ENCODE assay signal across 14 cellular contexts in the genomic region with DNA sequence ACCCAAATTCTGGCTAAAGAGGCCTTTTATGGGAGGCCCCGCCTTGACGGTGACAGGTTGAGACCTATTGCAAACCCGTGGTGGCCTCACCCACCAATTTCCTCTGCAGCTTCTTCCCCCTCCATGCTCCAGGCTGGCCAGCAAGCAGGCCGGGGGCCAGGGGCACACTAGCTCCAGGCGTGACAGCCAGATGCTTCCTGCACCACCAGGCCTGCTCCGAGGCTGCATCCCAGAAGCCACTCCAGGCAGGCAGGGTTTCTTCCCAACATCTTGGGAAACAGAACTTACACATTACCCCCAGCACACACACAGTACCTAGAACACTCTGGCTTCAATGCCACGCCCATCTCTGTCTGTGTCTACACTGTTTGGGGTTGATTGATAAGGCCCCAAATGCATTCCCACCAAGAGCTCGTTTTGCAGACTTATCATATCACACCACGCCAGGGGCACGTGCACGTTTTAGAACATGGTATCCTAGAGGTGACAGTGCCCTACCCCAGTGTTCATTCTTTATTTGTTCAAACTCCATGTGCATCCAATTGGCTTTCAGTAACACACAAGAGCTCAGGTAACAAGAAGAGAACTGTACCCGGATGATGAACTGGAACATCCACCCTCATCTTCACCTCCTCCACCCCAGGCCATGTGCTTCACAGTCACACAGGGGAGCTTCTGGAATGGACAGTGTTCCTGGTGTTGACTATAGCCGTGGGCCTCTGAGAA.
A peak's percentile ranks its signal among the peaks of the same experiment; 100 is the strongest.
DNase-seq lines count a peak whose midpoint lies in the region; ATAC-seq and TF ChIP-seq lines count a peak whose summit lies in the region.
"Had no signal": no experiment of that assay in that cellular context is flagged by ENCODE, and none has a peak within 500 bp of the region (broad histone marks: within the 10 kb centered on the region; RNA-seq: fewer than 3 reads in every experiment).

No MANE protein-coding gene starts in this region.

- ATAC-seq in GM23338, result no peak

- H3K4me2 ChIP-seq in GM23338 (no peak overlapping the region), hepatocyte (no peak overlapping the region)

- no peaks in the 10 kb centered on the region for H3K9me3 Mint-ChIP-seq in GM23338
- H3K9me3 Mint-ChIP-seq: activated CD4-positive, alpha-beta memory T cell treated with anti-CD3 and anti-CD28 coated beads, Interleukin-2, amount 10 ng/mL, durations not matched to agents 7 days and 5 days; activated naive CD4-positive, alpha-beta T cell treated with anti-CD3 and anti-CD28 coated beads, Interleukin-2, amount 10 ng/mL, durations not matched to agents 7 days and 5 days; memory B cell; T-helper 1 cell treated with Interleukin-12 subunit alpha and Interleukin-12 subunit beta and Interleukin-4 antibody, amounts not matched to agents 30 μg/mL and 1 μg/mL, for 36 hours had no signal

- H3K27ac ChIP-seq in GM23338 (ENCODE audit: low read depth) (no peak overlapping the region), hepatocyte (peak overlapping the region; percentile 40), skeletal muscle tissue (ENCODE audit: low read depth, low read length) (peak overlapping the region; percentile 83)

- H3K4me1 ChIP-seq in GM23338 (ENCODE audit: insufficient read depth) (peaks cover 18% of the 10 kb centered on the region), hepatocyte (ENCODE audit: insufficient read depth) (peaks cover 7% of the 10 kb centered on the region), skeletal muscle tissue (ENCODE audit: control insufficient read depth in 3 of 3, insufficient read depth in 3 of 3, low read length in 3 of 3) (peaks cover 10 to 36% (median 20%) of the 10 kb centered on the region in 3 donors)

- H3K36me3 Mint-ChIP-seq in GM23338 (ENCODE audit: low read depth), result no peaks in the 10 kb centered on the region; the same call in 2 of the 3 replicates
- H3K36me3 Mint-ChIP-seq: activated naive CD4-positive, alpha-beta T cell treated with anti-CD3 and anti-CD28 coated beads, Interleukin-2, amount 10 ng/mL, durations not matched to agents 7 days and 5 days; memory B cell had no signal

- H3K4me3 Mint-ChIP-seq in GM23338, result no peak overlapping the region
- H3K4me3 Mint-ChIP-seq: activated CD4-positive, alpha-beta memory T cell treated with anti-CD3 and anti-CD28 coated beads, Interleukin-2, amount 10 ng/mL, durations not matched to agents 7 days and 5 days; activated naive CD4-positive, alpha-beta T cell treated with anti-CD3 and anti-CD28 coated beads, Interleukin-2, amount 10 ng/mL, durations not matched to agents 7 days and 5 days; memory B cell; T-helper 1 cell treated with Interleukin-12 subunit alpha and Interleukin-12 subunit beta and Interleukin-4 antibody, amounts not matched to agents 30 μg/mL and 1 μg/mL, for 36 hours had no signal

- H2AFZ ChIP-seq in GM23338 (peak overlapping the region; percentile 72; the same call in 1 of the 2 replicates), hepatocyte (no peak overlapping the region)

- H3K36me3 ChIP-seq in GM23338 (ENCODE audit: insufficient read depth), result no peaks in the 10 kb centered on the region
- H3K36me3 ChIP-seq in hepatocyte (replicated peaks; ENCODE audit: insufficient read depth, low read depth), result no peaks in the 10 kb centered on the region
- H3K36me3 ChIP-seq in skeletal muscle tissue (ENCODE audit: control insufficient read depth in 3 of 3, insufficient read depth in 3 of 3, low read length in 3 of 3), result no peaks in the 10 kb centered on the region

- H3K27me3 ChIP-seq in GM23338 (ENCODE audit: insufficient read depth) (no peaks in the 10 kb centered on the region), hepatocyte (no peaks in the 10 kb centered on the region), skeletal muscle tissue (ENCODE audit: control insufficient read depth in 3 of 3, insufficient read depth in 3 of 3, low read length in 3 of 3) (no peaks in the 10 kb centered on the region)

- H3K9me2 ChIP-seq in GM23338 (ENCODE audit: insufficient read depth) (no peaks in the 10 kb centered on the region), hepatocyte (replicated peaks; ENCODE audit: insufficient read depth) (no peaks in the 10 kb centered on the region)

- peak overlapping the region in 1 of 3 donors; percentile 76 for H3K9ac ChIP-seq in skeletal muscle tissue (ENCODE audit: low read depth in 1 of 3, low read length in 3 of 3)

- peaks cover 35% of the 10 kb centered on the region for H3K4me1 Mint-ChIP-seq in GM23338
- H3K4me1 Mint-ChIP-seq: activated CD4-positive, alpha-beta memory T cell treated with anti-CD3 and anti-CD28 coated beads, Interleukin-2, amount 10 ng/mL, durations not matched to agents 7 days and 5 days; activated naive CD4-positive, alpha-beta T cell treated with anti-CD3 and anti-CD28 coated beads, Interleukin-2, amount 10 ng/mL, durations not matched to agents 7 days and 5 days; memory B cell had no signal

- no peaks in the 10 kb centered on the region for H3F3A ChIP-seq in GM23338 (replicated peaks; ENCODE audit: low read depth)

- H3K27me3 Mint-ChIP-seq in GM23338 (ENCODE audit: insufficient read depth, low read depth, poor library complexity), result no peaks in the 10 kb centered on the region
- H3K27me3 Mint-ChIP-seq: activated CD4-positive, alpha-beta memory T cell treated with anti-CD3 and anti-CD28 coated beads, Interleukin-2, amount 10 ng/mL, durations not matched to agents 7 days and 5 days; activated naive CD4-positive, alpha-beta T cell treated with anti-CD3 and anti-CD28 coated beads, Interleukin-2, amount 10 ng/mL, durations not matched to agents 7 days and 5 days; memory B cell had no signal

- no peak overlapping the region for H3K27ac Mint-ChIP-seq in GM23338
- H3K27ac Mint-ChIP-seq: activated CD4-positive, alpha-beta memory T cell treated with anti-CD3 and anti-CD28 coated beads, Interleukin-2, amount 10 ng/mL, durations not matched to agents 7 days and 5 days; activated naive CD4-positive, alpha-beta T cell treated with anti-CD3 and anti-CD28 coated beads, Interleukin-2, amount 10 ng/mL, durations not matched to agents 7 days and 5 days; memory B cell; T-helper 1 cell treated with Interleukin-12 subunit alpha and Interleukin-12 subunit beta and Interleukin-4 antibody, amounts not matched to agents 30 μg/mL and 1 μg/mL, for 36 hours had no signal

- H3K4me3 ChIP-seq in GM23338 (no peak overlapping the region), hepatocyte (no peak overlapping the region), skeletal muscle tissue (ENCODE audit: low read length in 3 of 3) (peak overlapping the region in 2 of 3 donors; percentile 41 to 59)

- H3K79me2 ChIP-seq in GM23338 (replicated peaks; ENCODE audit: insufficient read depth) (no peaks in the 10 kb centered on the region), hepatocyte (no peaks in the 10 kb centered on the region)

- TF ChIP-seq CTCF in GM23338 (conservative IDR thresholded peaks at IDR 0.05; ENCODE audit: low read depth in 2 of 2), result no peak
- TF ChIP-seq CTCF in hepatocyte (IDR thresholded peaks at IDR 0.05; ENCODE audit: poor library complexity), result no peak

- 82% methylated on average over 13 of the region's 13 CpGs for WGBS in hepatocyte (ENCODE audit: low lambda C conversion rate, missing lambda C conversion rate)

- H4K20me1 ChIP-seq in GM23338 (replicated peaks; ENCODE audit: insufficient read depth) (no peaks in the 10 kb centered on the region), hepatocyte (ENCODE audit: insufficient read depth, poor library complexity, severe bottlenecking) (no peaks in the 10 kb centered on the region)

- DNase-seq in GM23338 (ENCODE audit: low spot score) (no peak), SKM-1 treated with dmso at 0.1 percent for 144 hours (lab: John Stamatoyannopoulos, UW; ENCODE audit: unreplicated experiment) (peak; percentile 87), hepatocyte (ENCODE audit: low spot score) (no peak), NCI-H226 (no peak), DMS 273 (lab: John Stamatoyannopoulos, UW; ENCODE audit: unreplicated experiment) (no peak), GM19240 (ENCODE audit: insufficient read length, low spot score) (no peak), GDM1 (lab: John Stamatoyannopoulos, UW) (no peak)
- DNase-seq: activated CD4-positive, alpha-beta memory T cell treated with anti-CD3 and anti-CD28 coated beads, Interleukin-2, amount 10 ng/mL, durations not matched to agents 7 days and 5 days; activated naive CD4-positive, alpha-beta T cell treated with anti-CD3 and anti-CD28 coated beads, Interleukin-2, amount 10 ng/mL, durations not matched to agents 7 days and 5 days; dermis blood vessel endothelial cell; NCI-H1694 treated with DMSO at 0.1 percent for 48 hours had no signal

- H3K9me3 ChIP-seq in hepatocyte (ENCODE audit: low read depth), result no peaks in the 10 kb centered on the region
- no peaks in the 10 kb centered on the region for H3K9me3 ChIP-seq in skeletal muscle tissue (ENCODE audit: control insufficient read depth in 3 of 3, low read length in 3 of 3)

TF ChIP-seq in GM23338, 12 proteins besides CTCF, POLR2A, EP300 and RAD21 (continues in another document):
- TF ChIP-seq CREB1 (CRISPR knock-in tag; IDR thresholded peaks at IDR 0.05; ENCODE audit: low read depth) (no peak), STAT1 (IDR thresholded peaks at IDR 0.05; ENCODE audit: unreplicated experiment) (no peak)
- TF ChIP-seq, protein P1, sequence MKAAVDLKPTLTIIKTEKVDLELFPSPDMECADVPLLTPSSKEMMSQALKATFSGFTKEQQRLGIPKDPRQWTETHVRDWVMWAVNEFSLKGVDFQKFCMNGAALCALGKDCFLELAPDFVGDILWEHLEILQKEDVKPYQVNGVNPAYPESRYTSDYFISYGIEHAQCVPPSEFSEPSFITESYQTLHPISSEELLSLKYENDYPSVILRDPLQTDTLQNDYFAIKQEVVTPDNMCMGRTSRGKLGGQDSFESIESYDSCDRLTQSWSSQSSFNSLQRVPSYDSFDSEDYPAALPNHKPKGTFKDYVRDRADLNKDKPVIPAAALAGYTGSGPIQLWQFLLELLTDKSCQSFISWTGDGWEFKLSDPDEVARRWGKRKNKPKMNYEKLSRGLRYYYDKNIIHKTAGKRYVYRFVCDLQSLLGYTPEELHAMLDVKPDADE (IDR thresholded peaks at IDR 0.05), result no peak

Comparison
In these comparisons a context has a peak if more than half of its experiments do, and no peak if none do; other contexts are left out.
1. H3K4me3 ChIP-seq: peak in skeletal muscle tissue (2 of 3); none in GM23338 (single experiment) and hepatocyte (single experiment).